In genomic region chr6:7129784-7130569, GRCh38 we compare ENCODE assay signal across 8 cellular contexts. TPM values are rescaled to one million over a fixed set of nuclear protein-coding genes. Genes with fewer than 3 reads are reported as not detected.
A peak's percentile ranks its signal among the peaks of the same experiment; 100 is the strongest.
DNase-seq lines count a peak whose midpoint lies in the region; ATAC-seq and TF ChIP-seq lines count a peak whose summit lies in the region.

No MANE protein-coding gene starts in this region.

- ATAC-seq in HG03175 (IDR thresholded peaks at IDR 0.05; ENCODE audit: unreplicated experiment) (no peak), HG03039 (IDR thresholded peaks at IDR 0.05; ENCODE audit: unreplicated experiment) (no peak)

- intact Hi-C loops in OCI-LY7 (cut with micrococcal nuclease; ENCODE audit: unreplicated experiment): no loop called here

- no peak overlapping the region for H2AFZ ChIP-seq in OCI-LY7 (ENCODE audit: low read length)

- no peaks in the 10 kb centered on the region; the same call in none of the 2 replicates for H4K20me1 ChIP-seq in OCI-LY7 (ENCODE audit: insufficient read depth, low read length)

- H3K4me3 ChIP-seq in liver (ENCODE audit: low read depth in 1 of 3, low read length in 3 of 3): no peak overlapping the region
- no peak overlapping the region for H3K4me3 ChIP-seq in OCI-LY7 (ENCODE audit: low read depth, low read length, poor library complexity, severe bottlenecking)

- H3K9me3 ChIP-seq in liver (ENCODE audit: control insufficient read depth in 4 of 4, low read length in 3 of 4) (no peaks in the 10 kb centered on the region), OCI-LY7 (ENCODE audit: low read length) (no peaks in the 10 kb centered on the region)

- DNase-seq in stimulated activated naive CD4-positive, alpha-beta T cell treated with Interleukin-2 at 50 U/mL for 16 hours (lab: John Stamatoyannopoulos, UW): peak; percentile 22
- DNase-seq in stimulated activated naive CD4-positive, alpha-beta T cell (lab: John Stamatoyannopoulos, UW): no peak
- no peak for DNase-seq in activated naive CD4-positive, alpha-beta T cell treated with anti-CD3 and anti-CD28 coated beads, Interleukin-2, amount 10 ng/mL, durations not matched to agents 7 days and 5 days
- DNase-seq in OCI-LY7 (ENCODE audit: low spot score): no peak
- no peak for DNase-seq in SK-N-DZ (ENCODE audit: low spot score)

- peaks cover 0 to 2% (median 0%) of the 10 kb centered on the region in 4 donors for H3K36me3 ChIP-seq in liver (ENCODE audit: control insufficient read depth in 4 of 4, insufficient read depth in 3 of 4, low read depth in 1 of 4, low read length in 3 of 4)
- H3K36me3 ChIP-seq in OCI-LY7 (ENCODE audit: insufficient read depth, low read length): no peaks in the 10 kb centered on the region

- BruUV-seq in OCI-LY7 (replicated peaks; lab: Mats Ljungman, UMichigan): no TSS peak

- H3K4me3 Mint-ChIP-seq in activated naive CD4-positive, alpha-beta T cell treated with anti-CD3 and anti-CD28 coated beads, Interleukin-2, amount 10 ng/mL, durations not matched to agents 7 days and 5 days: no peak overlapping the region

- CTCF ChIA-PET in activated naive CD4-positive, alpha-beta T cell treated with anti-CD3 and anti-CD28 coated beads, Interleukin-2, amount 10 ng/mL, durations not matched to agents 7 days and 5 days (lab: Charles Lee): interaction anchor here (1.2 kb wide), 1 partner anchor 12 kb away, joined by 5 read pairs; no protein-coding TSS in a partner anchor
- CTCF ChIA-PET in OCI-LY7 (lab: Charles Lee; ENCODE audit: unreplicated experiment): no interaction called here

- 45% methylated on average over 9 of the region's 9 CpGs for whole genome bisulfite sequencing in liver

- H3K27me3 Mint-ChIP-seq in activated naive CD4-positive, alpha-beta T cell treated with anti-CD3 and anti-CD28 coated beads, Interleukin-2, amount 10 ng/mL, durations not matched to agents 7 days and 5 days: no peaks in the 10 kb centered on the region

- TF ChIP-seq CTCF in liver (IDR thresholded peaks at IDR 0.05; ENCODE audit: low read depth, low read length, missing input control) (no peak), OCI-LY7 (conservative IDR thresholded peaks at IDR 0.05; ENCODE audit: low read length) (no peak)

- peaks cover 58% of the 10 kb centered on the region for H3K36me3 Mint-ChIP-seq in activated naive CD4-positive, alpha-beta T cell treated with anti-CD3 and anti-CD28 coated beads, Interleukin-2, amount 10 ng/mL, durations not matched to agents 7 days and 5 days

- H3K9me3 Mint-ChIP-seq in activated naive CD4-positive, alpha-beta T cell treated with anti-CD3 and anti-CD28 coated beads, Interleukin-2, amount 10 ng/mL, durations not matched to agents 7 days and 5 days: no peaks in the 10 kb centered on the region

- H3K4me2 ChIP-seq in OCI-LY7 (ENCODE audit: low read length): no peak overlapping the region

- H3K79me2 ChIP-seq in OCI-LY7 (ENCODE audit: insufficient read depth, low read depth, low read length): no peaks in the 10 kb centered on the region

- peaks cover 5 to 55% (median 23%) of the 10 kb centered on the region in 4 donors for H3K4me1 ChIP-seq in liver (ENCODE audit: control insufficient read depth in 4 of 4, insufficient read depth in 4 of 4, low read length in 3 of 4)
- H3K4me1 ChIP-seq in OCI-LY7 (ENCODE audit: insufficient read depth, low read length, poor library complexity, severe bottlenecking): peaks cover 13% of the 10 kb centered on the region

- H3K27ac ChIP-seq in liver (ENCODE audit: low read depth in 1 of 2, low read length in 2 of 2) (peak overlapping the region; percentile 85 to 99), OCI-LY7 (ENCODE audit: low read depth, low read length, poor library complexity, severe bottlenecking) (no peak overlapping the region)

- H3K27me3 ChIP-seq in liver (ENCODE audit: control insufficient read depth in 4 of 4, insufficient read depth in 4 of 4, low read length in 3 of 4): no peaks in the 10 kb centered on the region

- TF ChIP-seq RAD21 in liver (IDR thresholded peaks at IDR 0.05): peak; percentile 59

- H3K9ac ChIP-seq in liver (ENCODE audit: low read depth in 1 of 2, low read length in 2 of 2): peak overlapping the region; percentile 9 to 88

- H3K27ac Mint-ChIP-seq in activated naive CD4-positive, alpha-beta T cell treated with anti-CD3 and anti-CD28 coated beads, Interleukin-2, amount 10 ng/mL, durations not matched to agents 7 days and 5 days: peak overlapping the region; percentile 74

- POLR2A ChIA-PET in OCI-LY7 (lab: Charles Lee): interaction anchor here (0.6 to 0.7 kb wide), 2 partner anchors 10 to 23 kb away, joined by 3 to 4 read pairs; no protein-coding TSS in a partner anchor

- peaks cover 88% of the 10 kb centered on the region for H3K4me1 Mint-ChIP-seq in activated naive CD4-positive, alpha-beta T cell treated with anti-CD3 and anti-CD28 coated beads, Interleukin-2, amount 10 ng/mL, durations not matched to agents 7 days and 5 days

- no peaks in the 10 kb centered on the region for H3K9me2 ChIP-seq in OCI-LY7 (ENCODE audit: insufficient read depth, low read length)

TF ChIP-seq in liver, 16 proteins besides CTCF, POLR2A, EP300 and RAD21:
- TF ChIP-seq ATF3 (IDR thresholded peaks at IDR 0.05) (peak; percentile 96), SP1 (IDR thresholded peaks at IDR 0.05) (peak; percentile 57), MAX (IDR thresholded peaks at IDR 0.05) (peak; percentile 85), JUND (IDR thresholded peaks at IDR 0.05) (peak; percentile 98 to 99), HNF4G (IDR thresholded peaks at IDR 0.05) (peak; percentile 33), EGR1 (IDR thresholded peaks at IDR 0.05; ENCODE audit: low read depth in 2 of 2) (peak in 1 of 2 donors; percentile 23), FOXA2 (IDR thresholded peaks at IDR 0.05) (peak; percentile 23), ZBTB33 (IDR thresholded peaks at IDR 0.05) (peak; percentile 42), NR2F2 (IDR thresholded peaks at IDR 0.05) (no peak), HNF4A (conservative IDR thresholded peaks at IDR 0.05) (peak; percentile 50 to 70), FOXA1 (IDR thresholded peaks at IDR 0.05) (peak; percentile 58), YY1 (IDR thresholded peaks at IDR 0.05) (peak; percentile 73), GABPA (IDR thresholded peaks at IDR 0.05 in 1 of 2, conservative IDR thresholded peaks at IDR 0.05 in 1 of 2) (no peak), RXRA (IDR thresholded peaks at IDR 0.05) (peak; percentile 72 to 81), TAF1 (conservative IDR thresholded peaks at IDR 0.05) (no peak)
- TF ChIP-seq, protein P1, sequence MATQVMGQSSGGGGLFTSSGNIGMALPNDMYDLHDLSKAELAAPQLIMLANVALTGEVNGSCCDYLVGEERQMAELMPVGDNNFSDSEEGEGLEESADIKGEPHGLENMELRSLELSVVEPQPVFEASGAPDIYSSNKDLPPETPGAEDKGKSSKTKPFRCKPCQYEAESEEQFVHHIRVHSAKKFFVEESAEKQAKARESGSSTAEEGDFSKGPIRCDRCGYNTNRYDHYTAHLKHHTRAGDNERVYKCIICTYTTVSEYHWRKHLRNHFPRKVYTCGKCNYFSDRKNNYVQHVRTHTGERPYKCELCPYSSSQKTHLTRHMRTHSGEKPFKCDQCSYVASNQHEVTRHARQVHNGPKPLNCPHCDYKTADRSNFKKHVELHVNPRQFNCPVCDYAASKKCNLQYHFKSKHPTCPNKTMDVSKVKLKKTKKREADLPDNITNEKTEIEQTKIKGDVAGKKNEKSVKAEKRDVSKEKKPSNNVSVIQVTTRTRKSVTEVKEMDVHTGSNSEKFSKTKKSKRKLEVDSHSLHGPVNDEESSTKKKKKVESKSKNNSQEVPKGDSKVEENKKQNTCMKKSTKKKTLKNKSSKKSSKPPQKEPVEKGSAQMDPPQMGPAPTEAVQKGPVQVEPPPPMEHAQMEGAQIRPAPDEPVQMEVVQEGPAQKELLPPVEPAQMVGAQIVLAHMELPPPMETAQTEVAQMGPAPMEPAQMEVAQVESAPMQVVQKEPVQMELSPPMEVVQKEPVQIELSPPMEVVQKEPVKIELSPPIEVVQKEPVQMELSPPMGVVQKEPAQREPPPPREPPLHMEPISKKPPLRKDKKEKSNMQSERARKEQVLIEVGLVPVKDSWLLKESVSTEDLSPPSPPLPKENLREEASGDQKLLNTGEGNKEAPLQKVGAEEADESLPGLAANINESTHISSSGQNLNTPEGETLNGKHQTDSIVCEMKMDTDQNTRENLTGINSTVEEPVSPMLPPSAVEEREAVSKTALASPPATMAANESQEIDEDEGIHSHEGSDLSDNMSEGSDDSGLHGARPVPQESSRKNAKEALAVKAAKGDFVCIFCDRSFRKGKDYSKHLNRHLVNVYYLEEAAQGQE (IDR thresholded peaks at IDR 0.05): peak; percentile 88
TF ChIP-seq in liver: peak in this region for 13.

RNA-seq across cellular contexts. Expression of gene RREB1, which starts 22.2 kb away (rescaled TPM):
- total RNA-seq in liver (10 to 100 TPM; 22.8 to 28.9 TPM), OCI-LY7 (2022) (5.5 and 7.1 TPM in 2 replicates)
- polyA plus RNA-seq in liver: 10 to 100 TPM; 10.1 to 11.8 TPM
- total RNA-seq in OCI-LY7 (2014; rRNA removed; shearing (Covaris generic)): 3.4 and 4.4 TPM in 2 replicates
- 0.13 TPM in 1 of 2 replicates, not detected in the other for polyA plus RNA-seq in SK-N-DZ (2014; cell fraction: cytosol; rRNA removed)
- not detected in 2 replicates for polyA plus RNA-seq in SK-N-DZ (2014; cell fraction: nucleus; rRNA removed)
